ENCODE assay signal across 20 cellular contexts in genomic region chr3:127350172-127351050, GRCh38.
"Had no signal": no experiment of that assay in that cellular context is flagged by ENCODE, and none has a peak within 500 bp of the region (broad histone marks: within the 10 kb centered on the region; RNA-seq: fewer than 3 reads in every experiment).

No MANE protein-coding gene starts in this region.

- ATAC-seq: activated CD4-positive, CD25-positive, alpha-beta regulatory T cell treated with anti-CD3 and anti-CD28 coated beads, Interleukin-2, amount 50 U/mL, for 24 hours; gastroesophageal sphincter; naive thymus-derived CD8-positive, alpha-beta T cell; T-helper 17 cell had no signal

- H3K27me3 ChIP-seq: colonic mucosa, right lobe of liver had no signal

- H3K9me3 ChIP-seq: colonic mucosa, gastroesophageal sphincter, right lobe of liver, tibial artery had no signal

- H3K4me1 ChIP-seq: colonic mucosa, gastroesophageal sphincter, right lobe of liver, stomach, tibial artery had no signal

- H3K4me3 ChIP-seq: colonic mucosa, gastroesophageal sphincter, right lobe of liver, stomach, tibial artery had no signal

- H3K36me3 ChIP-seq: colonic mucosa, gastroesophageal sphincter, right lobe of liver, stomach, tibial artery, WERI-Rb-1 had no signal

- DNase-seq: activated CD4-positive, alpha-beta T cell treated with anti-CD3 and anti-CD28 coated beads for 48 hours; activated CD4-positive, alpha-beta T cell treated with anti-CD3 and anti-CD28 coated beads, Interleukin-2, amount 50 U/mL, for 48 hours; activated CD8-positive, alpha-beta memory T cell treated with anti-CD3 and anti-CD28 coated beads for 24 hours; activated effector memory CD4-positive, alpha-beta T cell treated with Interleukin-2 at 50 U/mL for 16 hours; activated naive CD4-positive, alpha-beta T cell treated with Interleukin-2 at 50 U/mL for 16 hours; colonic mucosa; effector memory CD4-positive, alpha-beta T cell; hippocampal formation; immature natural killer cell; kidney; naive thymus-derived CD8-positive, alpha-beta T cell; right lobe of liver; stimulated activated CD4-positive, alpha-beta T cell treated with anti-CD3 and anti-CD28 coated beads, Interleukin-2, amount 100 ng/mL, for 48 hours; stomach; T-helper 17 cell; T1000; tibial artery; WERI-Rb-1 had no signal

- H3K27ac ChIP-seq: colonic mucosa, gastroesophageal sphincter, right lobe of liver, stomach, tibial artery, WERI-Rb-1 had no signal
